1 cellular context compared by ENCODE assay signal in the genomic region with DNA sequence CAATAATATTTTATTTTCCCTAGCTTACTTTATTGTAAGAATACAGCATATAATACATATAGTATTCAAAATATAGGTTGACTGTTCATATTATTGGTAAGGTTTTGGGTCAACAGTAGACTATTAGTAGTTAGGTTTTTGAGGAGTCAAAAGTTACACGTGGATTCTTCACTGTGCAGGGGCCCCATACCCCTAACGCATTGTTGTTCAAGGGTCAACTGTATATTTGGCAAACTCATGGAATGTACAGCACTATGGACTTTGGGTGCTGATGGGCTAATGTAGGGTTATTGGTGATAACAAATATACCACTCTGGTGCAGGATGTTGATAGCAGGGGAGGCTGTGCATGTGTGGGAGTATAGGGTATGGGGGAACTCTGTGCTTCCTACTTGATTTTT.
TF ChIP-seq lines count a peak whose summit lies in the region.

No MANE protein-coding gene starts in this region.

TF ChIP-seq in HepG2, 621 proteins besides CTCF, POLR2A, EP300 and RAD21 (continued from another document and continues in another):
- TF ChIP-seq, protein P1, sequence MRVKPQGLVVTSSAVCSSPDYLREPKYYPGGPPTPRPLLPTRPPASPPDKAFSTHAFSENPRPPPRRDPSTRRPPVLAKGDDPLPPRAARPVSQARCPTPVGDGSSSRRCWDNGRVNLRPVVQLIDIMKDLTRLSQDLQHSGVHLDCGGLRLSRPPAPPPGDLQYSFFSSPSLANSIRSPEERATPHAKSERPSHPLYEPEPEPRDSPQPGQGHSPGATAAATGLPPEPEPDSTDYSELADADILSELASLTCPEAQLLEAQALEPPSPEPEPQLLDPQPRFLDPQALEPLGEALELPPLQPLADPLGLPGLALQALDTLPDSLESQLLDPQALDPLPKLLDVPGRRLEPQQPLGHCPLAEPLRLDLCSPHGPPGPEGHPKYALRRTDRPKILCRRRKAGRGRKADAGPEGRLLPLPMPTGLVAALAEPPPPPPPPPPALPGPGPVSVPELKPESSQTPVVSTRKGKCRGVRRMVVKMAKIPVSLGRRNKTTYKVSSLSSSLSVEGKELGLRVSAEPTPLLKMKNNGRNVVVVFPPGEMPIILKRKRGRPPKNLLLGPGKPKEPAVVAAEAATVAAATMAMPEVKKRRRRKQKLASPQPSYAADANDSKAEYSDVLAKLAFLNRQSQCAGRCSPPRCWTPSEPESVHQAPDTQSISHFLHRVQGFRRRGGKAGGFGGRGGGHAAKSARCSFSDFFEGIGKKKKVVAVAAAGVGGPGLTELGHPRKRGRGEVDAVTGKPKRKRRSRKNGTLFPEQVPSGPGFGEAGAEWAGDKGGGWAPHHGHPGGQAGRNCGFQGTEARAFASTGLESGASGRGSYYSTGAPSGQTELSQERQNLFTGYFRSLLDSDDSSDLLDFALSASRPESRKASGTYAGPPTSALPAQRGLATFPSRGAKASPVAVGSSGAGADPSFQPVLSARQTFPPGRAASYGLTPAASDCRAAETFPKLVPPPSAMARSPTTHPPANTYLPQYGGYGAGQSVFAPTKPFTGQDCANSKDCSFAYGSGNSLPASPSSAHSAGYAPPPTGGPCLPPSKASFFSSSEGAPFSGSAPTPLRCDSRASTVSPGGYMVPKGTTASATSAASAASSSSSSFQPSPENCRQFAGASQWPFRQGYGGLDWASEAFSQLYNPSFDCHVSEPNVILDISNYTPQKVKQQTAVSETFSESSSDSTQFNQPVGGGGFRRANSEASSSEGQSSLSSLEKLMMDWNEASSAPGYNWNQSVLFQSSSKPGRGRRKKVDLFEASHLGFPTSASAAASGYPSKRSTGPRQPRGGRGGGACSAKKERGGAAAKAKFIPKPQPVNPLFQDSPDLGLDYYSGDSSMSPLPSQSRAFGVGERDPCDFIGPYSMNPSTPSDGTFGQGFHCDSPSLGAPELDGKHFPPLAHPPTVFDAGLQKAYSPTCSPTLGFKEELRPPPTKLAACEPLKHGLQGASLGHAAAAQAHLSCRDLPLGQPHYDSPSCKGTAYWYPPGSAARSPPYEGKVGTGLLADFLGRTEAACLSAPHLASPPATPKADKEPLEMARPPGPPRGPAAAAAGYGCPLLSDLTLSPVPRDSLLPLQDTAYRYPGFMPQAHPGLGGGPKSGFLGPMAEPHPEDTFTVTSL (CRISPR knock-in tag; IDR thresholded peaks at IDR 0.05; ENCODE audit: borderline replicate concordance), result peak; percentile 72; the same call in 1 of the 2 replicates
- TF ChIP-seq ZNF510 (CRISPR knock-in tag; IDR thresholded peaks at IDR 0.05; ENCODE audit: low read depth), result no peak
- TF ChIP-seq ZNF816 (CRISPR knock-in tag; IDR thresholded peaks at IDR 0.05; ENCODE audit: borderline replicate concordance), result no peak
- no peak for TF ChIP-seq ZNF546 (CRISPR knock-in tag; conservative IDR thresholded peaks at IDR 0.05)
- no peak for TF ChIP-seq NFKBIZ (CRISPR knock-in tag; IDR thresholded peaks at IDR 0.05)
- TF ChIP-seq TMF1 (CRISPR knock-in tag; IDR thresholded peaks at IDR 0.05; ENCODE audit: low read depth), result no peak
- TF ChIP-seq ZNF737 (CRISPR knock-in tag; IDR thresholded peaks at IDR 0.05; ENCODE audit: borderline replicate concordance), result no peak
- TF ChIP-seq ZNF780A (CRISPR knock-in tag; IDR thresholded peaks at IDR 0.05), result 0 out of 2 replicates have a peak, but pooled peaks have one; percentile 31
- no peak for TF ChIP-seq DNMT3B (CRISPR knock-in tag; conservative IDR thresholded peaks at IDR 0.05)
- TF ChIP-seq, protein P2, sequence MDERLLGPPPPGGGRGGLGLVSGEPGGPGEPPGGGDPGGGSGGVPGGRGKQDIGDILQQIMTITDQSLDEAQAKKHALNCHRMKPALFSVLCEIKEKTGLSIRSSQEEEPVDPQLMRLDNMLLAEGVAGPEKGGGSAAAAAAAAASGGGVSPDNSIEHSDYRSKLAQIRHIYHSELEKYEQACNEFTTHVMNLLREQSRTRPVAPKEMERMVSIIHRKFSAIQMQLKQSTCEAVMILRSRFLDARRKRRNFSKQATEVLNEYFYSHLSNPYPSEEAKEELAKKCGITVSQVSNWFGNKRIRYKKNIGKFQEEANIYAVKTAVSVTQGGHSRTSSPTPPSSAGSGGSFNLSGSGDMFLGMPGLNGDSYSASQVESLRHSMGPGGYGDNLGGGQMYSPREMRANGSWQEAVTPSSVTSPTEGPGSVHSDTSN (CRISPR knock-in tag; IDR thresholded peaks at IDR 0.05), result no peak
- TF ChIP-seq SMC3 (IDR thresholded peaks at IDR 0.05; ENCODE audit: low read length), result peak; percentile 8; the same call in 1 of the 2 replicates
- TF ChIP-seq ELF3 (CRISPR knock-in tag; IDR thresholded peaks at IDR 0.05), result 0 out of 2 replicates have a peak, but pooled peaks have one; percentile 21
- TF ChIP-seq TCF12 (IDR thresholded peaks at IDR 0.05), result no peak
- TF ChIP-seq TCF12 (CRISPR knock-in tag; IDR thresholded peaks at IDR 0.05), result no peak
- TF ChIP-seq, protein P3, sequence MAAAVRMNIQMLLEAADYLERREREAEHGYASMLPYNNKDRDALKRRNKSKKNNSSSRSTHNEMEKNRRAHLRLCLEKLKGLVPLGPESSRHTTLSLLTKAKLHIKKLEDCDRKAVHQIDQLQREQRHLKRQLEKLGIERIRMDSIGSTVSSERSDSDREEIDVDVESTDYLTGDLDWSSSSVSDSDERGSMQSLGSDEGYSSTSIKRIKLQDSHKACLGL (CRISPR knock-in tag; IDR thresholded peaks at IDR 0.05), result no peak
- no peak for TF ChIP-seq HNRNPL (IDR thresholded peaks at IDR 0.05; ENCODE audit: low read depth, low read length)
- TF ChIP-seq, protein P4, sequence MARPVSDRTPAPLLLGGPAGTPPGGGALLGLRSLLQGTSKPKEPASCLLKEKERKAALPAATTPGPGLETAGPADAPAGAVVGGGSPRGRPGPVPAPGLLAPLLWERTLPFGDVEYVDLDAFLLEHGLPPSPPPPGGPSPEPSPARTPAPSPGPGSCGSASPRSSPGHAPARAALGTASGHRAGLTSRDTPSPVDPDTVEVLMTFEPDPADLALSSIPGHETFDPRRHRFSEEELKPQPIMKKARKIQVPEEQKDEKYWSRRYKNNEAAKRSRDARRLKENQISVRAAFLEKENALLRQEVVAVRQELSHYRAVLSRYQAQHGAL (CRISPR knock-in tag; IDR thresholded peaks at IDR 0.05; ENCODE audit: not compliant biosample characterization), result no peak
- TF ChIP-seq SAFB2 (CRISPR knock-in tag; IDR thresholded peaks at IDR 0.05; ENCODE audit: borderline replicate concordance, low read depth), result no peak
- TF ChIP-seq, protein P5, sequence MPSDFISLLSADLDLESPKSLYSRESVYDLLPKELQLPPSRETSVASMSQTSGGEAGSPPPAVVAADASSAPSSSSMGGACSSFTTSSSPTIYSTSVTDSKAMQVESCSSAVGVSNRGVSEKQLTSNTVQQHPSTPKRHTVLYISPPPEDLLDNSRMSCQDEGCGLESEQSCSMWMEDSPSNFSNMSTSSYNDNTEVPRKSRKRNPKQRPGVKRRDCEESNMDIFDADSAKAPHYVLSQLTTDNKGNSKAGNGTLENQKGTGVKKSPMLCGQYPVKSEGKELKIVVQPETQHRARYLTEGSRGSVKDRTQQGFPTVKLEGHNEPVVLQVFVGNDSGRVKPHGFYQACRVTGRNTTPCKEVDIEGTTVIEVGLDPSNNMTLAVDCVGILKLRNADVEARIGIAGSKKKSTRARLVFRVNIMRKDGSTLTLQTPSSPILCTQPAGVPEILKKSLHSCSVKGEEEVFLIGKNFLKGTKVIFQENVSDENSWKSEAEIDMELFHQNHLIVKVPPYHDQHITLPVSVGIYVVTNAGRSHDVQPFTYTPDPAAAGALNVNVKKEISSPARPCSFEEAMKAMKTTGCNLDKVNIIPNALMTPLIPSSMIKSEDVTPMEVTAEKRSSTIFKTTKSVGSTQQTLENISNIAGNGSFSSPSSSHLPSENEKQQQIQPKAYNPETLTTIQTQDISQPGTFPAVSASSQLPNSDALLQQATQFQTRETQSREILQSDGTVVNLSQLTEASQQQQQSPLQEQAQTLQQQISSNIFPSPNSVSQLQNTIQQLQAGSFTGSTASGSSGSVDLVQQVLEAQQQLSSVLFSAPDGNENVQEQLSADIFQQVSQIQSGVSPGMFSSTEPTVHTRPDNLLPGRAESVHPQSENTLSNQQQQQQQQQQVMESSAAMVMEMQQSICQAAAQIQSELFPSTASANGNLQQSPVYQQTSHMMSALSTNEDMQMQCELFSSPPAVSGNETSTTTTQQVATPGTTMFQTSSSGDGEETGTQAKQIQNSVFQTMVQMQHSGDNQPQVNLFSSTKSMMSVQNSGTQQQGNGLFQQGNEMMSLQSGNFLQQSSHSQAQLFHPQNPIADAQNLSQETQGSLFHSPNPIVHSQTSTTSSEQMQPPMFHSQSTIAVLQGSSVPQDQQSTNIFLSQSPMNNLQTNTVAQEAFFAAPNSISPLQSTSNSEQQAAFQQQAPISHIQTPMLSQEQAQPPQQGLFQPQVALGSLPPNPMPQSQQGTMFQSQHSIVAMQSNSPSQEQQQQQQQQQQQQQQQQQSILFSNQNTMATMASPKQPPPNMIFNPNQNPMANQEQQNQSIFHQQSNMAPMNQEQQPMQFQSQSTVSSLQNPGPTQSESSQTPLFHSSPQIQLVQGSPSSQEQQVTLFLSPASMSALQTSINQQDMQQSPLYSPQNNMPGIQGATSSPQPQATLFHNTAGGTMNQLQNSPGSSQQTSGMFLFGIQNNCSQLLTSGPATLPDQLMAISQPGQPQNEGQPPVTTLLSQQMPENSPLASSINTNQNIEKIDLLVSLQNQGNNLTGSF (CRISPR knock-in tag; IDR thresholded peaks at IDR 0.05), result no peak
- no peak for TF ChIP-seq ZNF260 (CRISPR knock-in tag; IDR thresholded peaks at IDR 0.05; ENCODE audit: borderline replicate concordance, low read depth)
- TF ChIP-seq ZNF484 (CRISPR knock-in tag; IDR thresholded peaks at IDR 0.05; ENCODE audit: borderline replicate concordance, low read depth), result no peak
- TF ChIP-seq, protein P6, sequence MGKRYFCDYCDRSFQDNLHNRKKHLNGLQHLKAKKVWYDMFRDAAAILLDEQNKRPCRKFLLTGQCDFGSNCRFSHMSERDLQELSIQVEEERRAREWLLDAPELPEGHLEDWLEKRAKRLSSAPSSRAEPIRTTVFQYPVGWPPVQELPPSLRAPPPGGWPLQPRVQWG (CRISPR knock-in tag; IDR thresholded peaks at IDR 0.05; ENCODE audit: borderline replicate concordance, low read depth), result no peak
- TF ChIP-seq ZNF121 (CRISPR knock-in tag; IDR thresholded peaks at IDR 0.05), result no peak
- no peak for TF ChIP-seq ZNF83 (CRISPR knock-in tag; IDR thresholded peaks at IDR 0.05; ENCODE audit: borderline replicate concordance)
- TF ChIP-seq ZNF432 (CRISPR knock-in tag; IDR thresholded peaks at IDR 0.05; ENCODE audit: borderline replicate concordance), result no peak
- TF ChIP-seq, protein P7, sequence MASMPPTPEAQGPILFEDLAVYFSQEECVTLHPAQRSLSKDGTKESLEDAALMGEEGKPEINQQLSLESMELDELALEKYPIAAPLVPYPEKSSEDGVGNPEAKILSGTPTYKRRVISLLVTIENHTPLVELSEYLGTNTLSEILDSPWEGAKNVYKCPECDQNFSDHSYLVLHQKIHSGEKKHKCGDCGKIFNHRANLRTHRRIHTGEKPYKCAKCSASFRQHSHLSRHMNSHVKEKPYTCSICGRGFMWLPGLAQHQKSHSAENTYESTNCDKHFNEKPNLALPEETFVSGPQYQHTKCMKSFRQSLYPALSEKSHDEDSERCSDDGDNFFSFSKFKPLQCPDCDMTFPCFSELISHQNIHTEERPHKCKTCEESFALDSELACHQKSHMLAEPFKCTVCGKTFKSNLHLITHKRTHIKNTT (CRISPR knock-in tag; IDR thresholded peaks at IDR 0.05), result no peak
- no peak for TF ChIP-seq XRCC5 (optimal IDR thresholded peaks at IDR 0.05; ENCODE audit: low read length)
- TF ChIP-seq, protein P8, sequence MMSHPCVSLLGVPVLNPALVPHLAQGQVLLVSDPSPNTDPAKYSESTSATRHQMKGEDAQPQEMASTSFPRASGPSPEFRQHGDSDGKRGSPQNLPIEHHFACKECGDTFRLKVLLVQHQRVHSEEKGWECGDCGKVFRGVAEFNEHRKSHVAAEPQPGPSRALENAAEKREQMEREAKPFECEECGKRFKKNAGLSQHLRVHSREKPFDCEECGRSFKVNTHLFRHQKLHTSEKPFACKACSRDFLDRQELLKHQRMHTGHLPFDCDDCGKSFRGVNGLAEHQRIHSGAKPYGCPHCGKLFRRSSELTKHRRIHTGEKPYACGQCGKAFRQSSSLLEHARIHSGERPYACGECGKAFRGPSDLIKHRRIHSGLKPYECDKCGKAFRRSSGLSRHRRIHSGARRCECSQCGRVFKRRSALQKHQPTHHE (CRISPR knock-in tag; IDR thresholded peaks at IDR 0.05; ENCODE audit: borderline replicate concordance), result no peak
- no peak for TF ChIP-seq HHEX (CRISPR knock-in tag; IDR thresholded peaks at IDR 0.05)
- peak; percentile 37; the same call in 1 of the 2 replicates for TF ChIP-seq TBX3 (IDR thresholded peaks at IDR 0.05; ENCODE audit: borderline replicate concordance)
- TF ChIP-seq ZFP36 (IDR thresholded peaks at IDR 0.05; ENCODE audit: borderline replicate concordance, low read depth, low read length, partially characterized antibody), result no peak
- TF ChIP-seq TGIF2 (CRISPR knock-in tag; IDR thresholded peaks at IDR 0.05), result no peak
- TF ChIP-seq ZNF251 (CRISPR knock-in tag; IDR thresholded peaks at IDR 0.05), result no peak
- TF ChIP-seq, protein P9, sequence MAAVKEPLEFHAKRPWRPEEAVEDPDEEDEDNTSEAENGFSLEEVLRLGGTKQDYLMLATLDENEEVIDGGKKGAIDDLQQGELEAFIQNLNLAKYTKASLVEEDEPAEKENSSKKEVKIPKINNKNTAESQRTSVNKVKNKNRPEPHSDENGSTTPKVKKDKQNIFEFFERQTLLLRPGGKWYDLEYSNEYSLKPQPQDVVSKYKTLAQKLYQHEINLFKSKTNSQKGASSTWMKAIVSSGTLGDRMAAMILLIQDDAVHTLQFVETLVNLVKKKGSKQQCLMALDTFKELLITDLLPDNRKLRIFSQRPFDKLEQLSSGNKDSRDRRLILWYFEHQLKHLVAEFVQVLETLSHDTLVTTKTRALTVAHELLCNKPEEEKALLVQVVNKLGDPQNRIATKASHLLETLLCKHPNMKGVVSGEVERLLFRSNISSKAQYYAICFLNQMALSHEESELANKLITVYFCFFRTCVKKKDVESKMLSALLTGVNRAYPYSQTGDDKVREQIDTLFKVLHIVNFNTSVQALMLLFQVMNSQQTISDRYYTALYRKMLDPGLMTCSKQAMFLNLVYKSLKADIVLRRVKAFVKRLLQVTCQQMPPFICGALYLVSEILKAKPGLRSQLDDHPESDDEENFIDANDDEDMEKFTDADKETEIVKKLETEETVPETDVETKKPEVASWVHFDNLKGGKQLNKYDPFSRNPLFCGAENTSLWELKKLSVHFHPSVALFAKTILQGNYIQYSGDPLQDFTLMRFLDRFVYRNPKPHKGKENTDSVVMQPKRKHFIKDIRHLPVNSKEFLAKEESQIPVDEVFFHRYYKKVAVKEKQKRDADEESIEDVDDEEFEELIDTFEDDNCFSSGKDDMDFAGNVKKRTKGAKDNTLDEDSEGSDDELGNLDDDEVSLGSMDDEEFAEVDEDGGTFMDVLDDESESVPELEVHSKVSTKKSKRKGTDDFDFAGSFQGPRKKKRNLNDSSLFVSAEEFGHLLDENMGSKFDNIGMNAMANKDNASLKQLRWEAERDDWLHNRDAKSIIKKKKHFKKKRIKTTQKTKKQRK (IDR thresholded peaks at IDR 0.05; ENCODE audit: low read length), result no peak
- TF ChIP-seq, protein P10, sequence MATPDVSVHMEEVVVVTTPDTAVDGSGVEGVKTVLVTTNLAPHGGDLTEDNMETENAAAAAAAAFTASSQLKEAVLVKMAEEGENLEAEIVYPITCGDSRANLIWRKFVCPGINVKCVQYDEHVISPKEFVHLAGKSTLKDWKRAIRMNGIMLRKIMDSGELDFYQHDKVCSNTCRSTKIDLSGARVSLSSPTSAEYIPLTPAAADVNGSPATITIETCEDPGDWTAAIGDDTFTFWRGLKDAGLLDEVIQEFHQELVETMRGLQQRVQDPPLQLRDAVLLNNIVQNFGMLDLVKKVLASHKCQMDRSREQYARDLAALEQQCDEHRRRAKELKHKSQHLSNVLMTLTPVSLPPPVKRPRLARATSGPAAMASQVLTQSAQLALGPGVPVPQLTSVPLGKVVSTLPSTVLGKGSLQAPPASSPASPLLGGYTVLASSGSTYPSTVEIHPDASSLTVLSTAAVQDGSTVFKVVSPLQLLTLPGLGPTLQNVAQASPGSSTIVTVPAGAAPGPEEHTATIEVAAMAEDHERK (CRISPR knock-in tag; IDR thresholded peaks at IDR 0.05; ENCODE audit: low read depth), result no peak
- no peak for TF ChIP-seq SIN3A (IDR thresholded peaks at IDR 0.05; ENCODE audit: borderline replicate concordance, low read depth, low read length)
